Comparison of ENCODE assay signal across 8 cellular contexts in the genomic region with DNA sequence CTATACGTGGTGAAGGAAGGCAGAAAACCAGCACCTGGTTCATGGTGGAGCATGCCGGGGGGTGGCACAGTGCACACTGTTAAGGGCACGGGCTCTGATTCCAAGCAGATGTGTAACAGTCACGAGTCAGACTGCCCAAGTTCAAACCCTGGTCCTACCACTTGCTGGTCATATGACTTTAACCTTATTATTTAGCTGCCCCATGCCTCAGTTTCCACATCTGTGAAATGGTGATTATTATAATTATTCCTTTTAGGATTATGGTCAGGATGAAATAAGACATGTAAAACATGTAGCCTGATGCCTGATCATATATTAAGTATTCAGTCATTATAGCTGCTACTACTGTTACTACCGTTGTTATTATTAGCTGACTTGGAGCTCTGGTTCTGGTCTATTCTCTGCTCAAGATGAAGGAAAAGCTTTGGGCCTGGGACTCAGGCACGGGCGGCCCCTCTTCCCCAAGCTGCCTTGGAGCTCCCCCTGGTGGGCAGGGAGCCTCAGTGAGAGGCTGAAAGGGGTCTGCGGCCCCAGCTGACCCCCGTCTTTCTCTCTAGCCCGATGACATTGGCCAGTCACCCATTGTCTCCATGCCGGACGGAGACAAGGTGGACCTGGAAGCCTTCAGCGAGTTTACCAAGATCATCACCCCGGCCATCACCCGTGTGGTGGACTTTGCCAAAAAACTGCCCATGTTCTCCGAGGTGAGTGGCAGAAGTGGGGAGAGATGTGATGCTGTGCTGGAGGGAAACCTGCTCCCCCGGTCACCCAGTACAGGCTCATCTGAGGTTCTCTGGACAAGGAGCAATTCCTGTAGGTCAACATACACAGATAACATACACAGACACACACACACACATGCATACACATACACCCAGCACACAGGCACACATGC. TPM values are rescaled to one million over a fixed set of nuclear protein-coding genes. Genes with fewer than 3 reads are reported as not detected.
DNase-seq lines count a peak whose midpoint lies in the region; ATAC-seq and TF ChIP-seq lines count a peak whose summit lies in the region.

No MANE protein-coding gene starts in this region.

- H3K27me3 ChIP-seq in colonic mucosa (no peaks in the 10 kb centered on the region), mucosa of stomach (ENCODE audit: control insufficient read depth, insufficient read depth, low read length) (no peaks in the 10 kb centered on the region), aorta (ENCODE audit: control insufficient read depth in 1 of 2, insufficient read depth in 2 of 2, low read length in 1 of 2) (no peaks in the 10 kb centered on the region)

- no peak overlapping the region for H3K4me3 ChIP-seq in colonic mucosa
- H3K4me3 ChIP-seq in mucosa of stomach (ENCODE audit: low read length) = no peak overlapping the region
- no peak overlapping the region for H3K4me3 ChIP-seq in aorta (ENCODE audit: low read length in 2 of 2)

- WGBS in aorta, 2 donors = 37 to 40% methylated on average over 17 of the region's 17 CpGs

- TF ChIP-seq CTCF in VCaP (conservative IDR thresholded peaks at IDR 0.05) (peak; percentile 93), colonic mucosa (IDR thresholded peaks at IDR 0.05) (peak; percentile 78)

- ATAC-seq in aorta (ENCODE audit: low FRiP score) = peak; percentile 49
- ATAC-seq in GM19455 (IDR thresholded peaks at IDR 0.05; ENCODE audit: unreplicated experiment) = no peak
- ATAC-seq in HG02588 (IDR thresholded peaks at IDR 0.05; ENCODE audit: unreplicated experiment) = no peak

- intact Hi-C loops in colonic mucosa (cut with DNase I) (loop anchor here (5.0 kb wide), 1 partner anchor 74 kb away; no protein-coding TSS in a partner anchor), aorta (cut with DNase I) (loop anchor here (2.0 to 5.0 kb wide), 3 partner anchors 24 to 69 kb away; a partner anchor contains a TSS)

- H3K9ac ChIP-seq in colonic mucosa (ENCODE audit: low read depth in 2 of 2, low read length in 2 of 2) = no peak overlapping the region
- H3K9ac ChIP-seq in mucosa of stomach (ENCODE audit: low read length) = peak overlapping the region; percentile 4

- no peak overlapping the region for H3K27ac ChIP-seq in VCaP
- no peak overlapping the region for H3K27ac ChIP-seq in colonic mucosa
- no peak overlapping the region for H3K27ac ChIP-seq in aorta (ENCODE audit: low read depth in 1 of 2, low read length in 2 of 2)

- H3K36me3 ChIP-seq in colonic mucosa (no peaks in the 10 kb centered on the region), mucosa of stomach (ENCODE audit: control insufficient read depth, insufficient read depth, low read length) (peaks cover 14% of the 10 kb centered on the region), aorta (ENCODE audit: control insufficient read depth in 1 of 2, insufficient read depth in 2 of 2, low read length in 1 of 2) (peaks cover 2 to 16% of the 10 kb centered on the region in 2 donors)

- H3K9me3 ChIP-seq in colonic mucosa = no peaks in the 10 kb centered on the region
- H3K9me3 ChIP-seq in mucosa of stomach (ENCODE audit: control insufficient read depth, low read length) = no peaks in the 10 kb centered on the region
- no peaks in the 10 kb centered on the region for H3K9me3 ChIP-seq in aorta (ENCODE audit: control insufficient read depth, low read length)

- peak; percentile 50 for DNase-seq in COR-L47 (lab: John Stamatoyannopoulos, UW)
- peak; percentile 35 for DNase-seq in HT1080 (ENCODE audit: low read depth)
- no peak for DNase-seq in colonic mucosa
- DNase-seq in aorta = peak in 1 of 2 donors; percentile 91

- no peaks in the 10 kb centered on the region for H3K4me1 ChIP-seq in colonic mucosa
- H3K4me1 ChIP-seq in mucosa of stomach (ENCODE audit: control insufficient read depth, insufficient read depth, low read length) = no peaks in the 10 kb centered on the region
- no peaks in the 10 kb centered on the region for H3K4me1 ChIP-seq in aorta (ENCODE audit: control insufficient read depth in 1 of 2, insufficient read depth in 2 of 2, low read length in 2 of 2)

RNA-seq across cellular contexts. Expression of a gene that starts 14.0 kb away (rescaled TPM):
- total RNA-seq in HT1080 (2014; rRNA removed; shearing (Covaris generic)) = 1.8 and 2.8 TPM in 2 replicates
- polyA plus RNA-seq in HT1080 (2015; cell fraction: cytosol; rRNA removed) = 10.8 and 11.7 TPM in 2 replicates
- polyA plus RNA-seq in HT1080 (2015; cell fraction: nucleus; rRNA removed) = 13.0 and 17.7 TPM in 2 replicates
- total RNA-seq in colonic mucosa (10 to 100 TPM in 1 of 2 donors, 1 to 10 TPM in 1; 4.8 to 18.8 TPM), aorta (10 to 100 TPM; 18.4 to 53.6 TPM)
- polyA plus RNA-seq in aorta = 10 to 100 TPM in 1 of 2 donors, 1 to 10 TPM in 1; 8.6 to 28.5 TPM

RNA-seq across cellular contexts. Expression of a gene that starts 23.6 kb away (rescaled TPM):
- 12.6 and 14.8 TPM in 2 replicates for total RNA-seq in HT1080 (2014; rRNA removed; shearing (Covaris generic))
- 8.7 and 9.2 TPM in 2 replicates for polyA plus RNA-seq in HT1080 (2015; cell fraction: cytosol; rRNA removed)
- polyA plus RNA-seq in HT1080 (2015; cell fraction: nucleus; rRNA removed) = 7.0 and 8.7 TPM in 2 replicates
- total RNA-seq in colonic mucosa = 10 to 100 TPM; 40.3 to 44.5 TPM
- 10 to 100 TPM; 53.7 to 62.3 TPM for total RNA-seq in aorta
- polyA plus RNA-seq in aorta = 10 to 100 TPM; 38.9 to 52.1 TPM

RNA-seq across cellular contexts. Expression of a gene that starts 32.2 kb away (rescaled TPM):
- 35.9 and 38.3 TPM in 2 replicates for total RNA-seq in HT1080 (2014; rRNA removed; shearing (Covaris generic))
- polyA plus RNA-seq in HT1080 (2015; cell fraction: cytosol; rRNA removed) = 34.0 and 38.7 TPM in 2 replicates
- polyA plus RNA-seq in HT1080 (2015; cell fraction: nucleus; rRNA removed) = 113 and 130 TPM in 2 replicates
- total RNA-seq in colonic mucosa (100 to 1,000 TPM in 1 of 2 donors, 10 to 100 TPM in 1; 80.1 to 111 TPM), aorta (10 to 100 TPM; 60.8 to 70.9 TPM)
- polyA plus RNA-seq in aorta = 10 to 100 TPM; 20.7 to 66.5 TPM

RNA-seq across cellular contexts. Expression of a gene that starts 35.4 kb away (rescaled TPM):
- total RNA-seq in HT1080 (2014; rRNA removed; shearing (Covaris generic)) = 42.5 and 51.3 TPM in 2 replicates
- polyA plus RNA-seq in HT1080 (2015; cell fraction: cytosol; rRNA removed) = 38.3 and 43.9 TPM in 2 replicates
- polyA plus RNA-seq in HT1080 (2015; cell fraction: nucleus; rRNA removed) = 145 and 152 TPM in 2 replicates
- total RNA-seq in colonic mucosa = 10 to 100 TPM; 77.0 to 81.0 TPM
- total RNA-seq in aorta = 100 to 1,000 TPM in 1 of 2 donors, 10 to 100 TPM in 1; 81.0 to 100 TPM
- polyA plus RNA-seq in aorta = 100 to 1,000 TPM in 1 of 2 donors, 10 to 100 TPM in 1; 21.2 to 171 TPM

RNA-seq across cellular contexts. Expression of a gene that starts 53.9 kb away (rescaled TPM):
- total RNA-seq in HT1080 (2014; rRNA removed; shearing (Covaris generic)) = 26.7 and 31.5 TPM in 2 replicates
- polyA plus RNA-seq in HT1080 (2015; cell fraction: cytosol; rRNA removed) = 33.3 and 36.6 TPM in 2 replicates
- polyA plus RNA-seq in HT1080 (2015; cell fraction: nucleus; rRNA removed) = 108 and 110 TPM in 2 replicates
- total RNA-seq in colonic mucosa = 10 to 100 TPM; 53.8 to 55.3 TPM
- total RNA-seq in aorta = 100 to 1,000 TPM; 115 to 116 TPM
- polyA plus RNA-seq in aorta = 10 to 100 TPM; 68.3 to 94.7 TPM
